In genomic region chr6:152981989-152982767, GRCh38 we compare ENCODE assay signal across 8 cellular contexts. TPM values are rescaled to one million over a fixed set of nuclear protein-coding genes. Genes with fewer than 3 reads are reported as not detected.
DNase-seq lines count a peak whose midpoint lies in the region; ATAC-seq and TF ChIP-seq lines count a peak whose summit lies in the region.

No MANE protein-coding gene starts in this region.

- H3K27ac ChIP-seq in C4-2B (peak overlapping the region; percentile 91), mesodermal cell (ENCODE audit: low read depth, low read length, severe bottlenecking) (no peak overlapping the region), vagina (no peak overlapping the region)

- peak; percentile 1 for ATAC-seq in GM21381 (IDR thresholded peaks at IDR 0.05; ENCODE audit: unreplicated experiment)

- H3K9me3 ChIP-seq in mesodermal cell (ENCODE audit: control insufficient read depth, low read length) (no peaks in the 10 kb centered on the region), vagina (no peaks in the 10 kb centered on the region)

- H3K36me3 ChIP-seq in mesodermal cell (ENCODE audit: control insufficient read depth, insufficient read depth, low read length), result peaks cover 34% of the 10 kb centered on the region
- no peaks in the 10 kb centered on the region for H3K36me3 ChIP-seq in vagina

- no peaks in the 10 kb centered on the region for H3K27me3 ChIP-seq in vagina

- intact Hi-C loops in vagina (cut with DNase I), result no loop called here

- WGBS in mesodermal cell (ENCODE audit: insufficient coverage in 2 of 2), 2 experiments, result 1 to 2% methylated on average over 23 to 38 of the region's 55 CpGs

- TF ChIP-seq CTCF in C4-2B (conservative IDR thresholded peaks at IDR 0.05) (no peak), cardiac fibroblast (IDR thresholded peaks at IDR 0.05; ENCODE audit: low read depth, low read length) (no peak), vagina (IDR thresholded peaks at IDR 0.05) (no peak)

- H3K4me1 ChIP-seq in mesodermal cell (ENCODE audit: control insufficient read depth, insufficient read depth, low read length, poor library complexity, severe bottlenecking) (peaks cover 7% of the 10 kb centered on the region), vagina (peaks cover 36% of the 10 kb centered on the region)

- DNase-seq in NCI-H69 (lab: John Stamatoyannopoulos, UW) (peak; percentile 80), cardiac fibroblast (ENCODE audit: low read depth in 2 of 2) (no peak), vagina (ENCODE audit: extremely low spot score in 2 of 2) (no peak), MV-4-11 (lab: John Stamatoyannopoulos, UW) (no peak), EL (no peak)

- H3K4me3 ChIP-seq in cardiac fibroblast (replicated peaks in 1 of 2; ENCODE audit: low read depth in 2 of 2, low read length in 2 of 2), result peak overlapping the region; percentile 69 to 88
- peak overlapping the region; percentile 95 for H3K4me3 ChIP-seq in mesodermal cell (ENCODE audit: extremely low read depth, insufficient read depth, low read length, poor library complexity, severe bottlenecking)
- H3K4me3 ChIP-seq in vagina, result peak overlapping the region; percentile 67 to 77

- TF ChIP-seq POLR2A in vagina (IDR thresholded peaks at IDR 0.05), result no peak

RNA-seq across cellular contexts. Expression of gene FBXO5, which starts 0.7 kb away (rescaled TPM):
- polyA plus RNA-seq in mesodermal cell (2013, experiment 1 of 2), result 30.6 TPM
- 33.0 TPM for polyA plus RNA-seq in mesodermal cell (2013, experiment 2 of 2)
- 4.2 TPM for total RNA-seq in vagina

RNA-seq across cellular contexts. Expression of gene MTRF1L, which starts 20.3 kb away (rescaled TPM):
- polyA plus RNA-seq in mesodermal cell (2013, experiment 1 of 2), result 32.4 TPM
- 31.7 TPM for polyA plus RNA-seq in mesodermal cell (2013, experiment 2 of 2)
- total RNA-seq in vagina, result 8.1 TPM
